ENCODE assay signal across 18 cellular contexts in the genomic region with DNA sequence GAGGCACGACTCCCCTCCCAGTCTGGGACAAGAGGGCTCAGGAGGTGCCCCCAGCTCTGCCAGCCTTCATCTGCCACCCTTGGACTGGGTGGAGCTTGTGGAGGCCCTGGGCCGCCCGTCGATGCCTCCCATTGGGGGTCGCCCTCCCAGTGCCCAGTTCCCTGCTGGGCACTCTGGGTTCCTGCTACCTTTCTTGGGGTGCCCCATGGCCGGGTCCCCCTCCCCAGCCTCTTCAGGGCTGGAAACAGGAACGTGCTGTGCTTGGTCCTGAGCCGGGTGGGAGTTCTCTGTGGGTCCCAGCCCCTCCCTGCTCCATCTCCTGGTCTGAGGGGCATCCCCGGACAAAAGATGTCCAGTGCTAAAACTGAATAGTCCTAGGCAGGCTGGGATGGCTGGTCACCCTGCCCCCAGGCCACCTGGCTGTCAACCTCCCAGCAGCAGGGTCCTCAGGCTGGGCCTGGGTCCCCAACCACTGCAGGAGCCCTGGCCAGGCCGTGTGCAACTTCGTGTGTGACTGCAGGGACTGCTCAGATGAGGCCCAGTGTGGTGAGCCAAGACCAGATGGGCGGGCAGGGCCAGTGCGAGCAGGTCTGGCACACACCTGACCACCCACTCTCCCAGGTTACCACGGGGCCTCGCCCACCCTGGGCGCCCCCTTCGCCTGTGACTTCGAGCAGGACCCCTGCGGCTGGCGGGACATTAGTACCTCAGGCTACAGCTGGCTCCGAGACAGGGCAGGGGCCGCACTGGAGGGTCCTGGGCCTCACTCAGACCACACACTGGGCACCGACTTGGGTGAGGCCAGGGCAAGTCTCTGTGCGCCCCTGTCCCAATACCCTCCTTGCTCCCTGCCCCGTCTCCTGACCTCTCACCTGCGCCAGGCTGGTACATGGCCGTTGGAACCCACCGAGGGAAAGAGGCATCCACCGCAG. TPM values are rescaled to one million over a fixed set of nuclear protein-coding genes. Genes with fewer than 3 reads are reported as not detected.
DNase-seq lines count a peak whose midpoint lies in the region; ATAC-seq lines count a peak whose summit lies in the region.
"Had no signal": no experiment of that assay in that cellular context is flagged by ENCODE, and none has a peak within 500 bp of the region (broad histone marks: within the 10 kb centered on the region; RNA-seq: fewer than 3 reads in every experiment).

No MANE protein-coding gene starts in this region.

- no peak for ATAC-seq in left cardiac atrium
- ATAC-seq: activated naive CD4-positive, alpha-beta T cell treated with anti-CD3 and anti-CD28 coated beads, Interleukin-2, amount 50 U/mL, for 72 hours; activated T-cell treated with anti-CD3 and anti-CD28 coated beads, Interleukin-2, amount 50 U/mL, for 72 hours; heart right ventricle; Panc1 had no signal

- H3K27me3 ChIP-seq in skeletal muscle tissue (ENCODE audit: control insufficient read depth in 3 of 3, insufficient read depth in 3 of 3, low read length in 3 of 3) = peaks cover 0 to 2% (median 1%) of the 10 kb centered on the region in 3 donors

- peak overlapping the region in 1 of 3 donors; percentile 16 for H3K9ac ChIP-seq in skeletal muscle tissue (ENCODE audit: low read depth in 1 of 3, low read length in 3 of 3)

- no peaks in the 10 kb centered on the region for H3K9me3 ChIP-seq in skeletal muscle tissue (ENCODE audit: control insufficient read depth in 3 of 3, low read length in 3 of 3)
- H3K9me3 ChIP-seq: heart right ventricle had no signal

- peaks cover 31 to 40% (median 31%) of the 10 kb centered on the region in 3 donors for H3K4me1 ChIP-seq in skeletal muscle tissue (ENCODE audit: control insufficient read depth in 3 of 3, insufficient read depth in 3 of 3, low read length in 3 of 3)

- intact Hi-C loops in left cardiac atrium (cut with DNase I) (no loop called here), cardiac septum (cut with DNase I) (no loop called here)

- H3K4me3 ChIP-seq in skeletal muscle tissue (ENCODE audit: low read length in 3 of 3) = no peak overlapping the region
- H3K4me3 ChIP-seq: heart right ventricle, SK-N-MC had no signal

- H3K27ac ChIP-seq in skeletal muscle tissue (ENCODE audit: low read depth, low read length) = peak overlapping the region; percentile 40
- H3K27ac ChIP-seq: SK-N-MC had no signal

- DNase-seq in left cardiac atrium = peak; percentile 25
- no peak for DNase-seq in cardiac septum (ENCODE audit: low spot score)
- peak; percentile 45 for DNase-seq in islet precursor cell
- DNase-seq in T-helper 2 cell = no peak
- DNase-seq in SW 1271 (lab: John Stamatoyannopoulos, UW) = no peak
- DNase-seq: C1 segment of cervical spinal cord; immature natural killer cell; mammary epithelial cell; NCI-H1694 treated with DMSO at 0.1 percent for 48 hours; NCI-H345; stimulated activated CD8-positive, alpha-beta memory T cell treated with anti-CD3 and anti-CD28 coated beads, Interleukin-4, amount 100 ng/mL, for 48 hours; T1000 had no signal

- H3K36me3 ChIP-seq in skeletal muscle tissue (ENCODE audit: control insufficient read depth in 3 of 3, insufficient read depth in 3 of 3, low read length in 3 of 3) = peaks cover 6 to 17% (median 7%) of the 10 kb centered on the region in 3 donors

RNA-seq across cellular contexts. Expression of gene MAMDC4, which starts 0.8 kb away (rescaled TPM):
- total RNA-seq in left cardiac atrium (1 to 10 TPM; 3.7 to 8.4 TPM), cardiac septum (11.0 TPM), skeletal muscle tissue (0.52 TPM)

RNA-seq across cellular contexts. Expression of gene PHPT1, which starts 3.7 kb away (rescaled TPM):
- total RNA-seq in left cardiac atrium (100 to 1,000 TPM; 184 to 189 TPM), cardiac septum (296 TPM), skeletal muscle tissue (109 TPM)

RNA-seq across cellular contexts. Expression of gene AJM1, which starts 10.7 kb away (rescaled TPM):
- total RNA-seq in left cardiac atrium (1 to 10 TPM; 5.0 to 9.6 TPM), cardiac septum (8.6 TPM), skeletal muscle tissue (0.52 TPM)

RNA-seq across cellular contexts. Expression of gene EDF1, which starts 13.2 kb away (rescaled TPM):
- 100 to 1,000 TPM; 296 to 304 TPM for total RNA-seq in left cardiac atrium
- total RNA-seq in cardiac septum = 293 TPM
- 196 TPM for total RNA-seq in skeletal muscle tissue

RNA-seq across cellular contexts. Expression of gene TRAF2, which starts 33.4 kb away (rescaled TPM):
- total RNA-seq in left cardiac atrium (10 to 100 TPM in 1 of 2 donors, 1 to 10 TPM in 1; 8.8 to 11.8 TPM), cardiac septum (10.2 TPM), skeletal muscle tissue (4.7 TPM)

Comparison
In these comparisons a context has a peak if more than half of its experiments do, and no peak if none do; other contexts are left out.
1. DNase-seq: peak in left cardiac atrium (single experiment) and islet precursor cell (single experiment); none in cardiac septum (single experiment), T-helper 2 cell (0 of 5) and SW 1271 (0 of 2).